11 cellular contexts compared by ENCODE assay signal in genomic region chr2:217929757-217930707, GRCh38.
DNase-seq lines count a peak whose midpoint lies in the region; ATAC-seq, FAIRE-seq and TF ChIP-seq lines count a peak whose summit lies in the region.
"Had no signal": no experiment of that assay in that cellular context is flagged by ENCODE, and none has a peak within 500 bp of the region (broad histone marks: within the 10 kb centered on the region; RNA-seq: fewer than 3 reads in every experiment).

No MANE protein-coding gene starts in this region.

- H3K4me2 ChIP-seq in astrocyte (ENCODE audit: low read length): peak overlapping the region; percentile 19
- no peak overlapping the region for H3K4me2 ChIP-seq in trophoblast cell (ENCODE audit: low read length)
- H3K4me2 ChIP-seq: PC-9 had no signal

- H3K14ac ChIP-seq in trophoblast cell (ENCODE audit: low read length): no peak overlapping the region

- H3K27ac ChIP-seq in astrocyte (ENCODE audit: low read depth, low read length) (peak overlapping the region; percentile 11), right cardiac atrium (ENCODE audit: low read length) (peak overlapping the region; percentile 96), trophoblast cell (ENCODE audit: low read depth, low read length) (no peak overlapping the region)
- H3K27ac ChIP-seq: PC-9 had no signal

- H3K27me3 Mint-ChIP-seq in astrocyte (ENCODE audit: low read depth, unreplicated experiment): no peaks in the 10 kb centered on the region
- peaks cover 10% of the 10 kb centered on the region for H3K27me3 Mint-ChIP-seq in progenitor cell of endocrine pancreas
- H3K27me3 Mint-ChIP-seq: activated naive CD8-positive, alpha-beta T cell had no signal

- H3K4me3 ChIP-seq in AG10803 (ENCODE audit: low read length): no peak overlapping the region
- no peak overlapping the region for H3K4me3 ChIP-seq in astrocyte (ENCODE audit: insufficient read depth, low read depth, low read length)
- no peak overlapping the region for H3K4me3 ChIP-seq in right cardiac atrium (ENCODE audit: low read length)
- no peak overlapping the region for H3K4me3 ChIP-seq in trophoblast cell (ENCODE audit: low read depth, low read length)
- H3K4me3 ChIP-seq: PC-9 had no signal

- H3K9me3 Mint-ChIP-seq in astrocyte (ENCODE audit: unreplicated experiment): no peaks in the 10 kb centered on the region
- no peaks in the 10 kb centered on the region for H3K9me3 Mint-ChIP-seq in progenitor cell of endocrine pancreas (ENCODE audit: low read depth)
- H3K9me3 Mint-ChIP-seq: CD8-positive, alpha-beta memory T cell had no signal

- no peak overlapping the region for H3K23ac ChIP-seq in trophoblast cell (ENCODE audit: low read length)

- DNase-seq in AG10803 (ENCODE audit: low read depth) (peak; percentile 96), astrocyte (ENCODE audit: low read depth) (peak; percentile 89), right cardiac atrium (peak; percentile 68 to 77 (median 71)), renal cortical epithelial cell (ENCODE audit: low read depth) (peak; percentile 69), progenitor cell of endocrine pancreas (ENCODE audit: low spot score, unreplicated experiment) (no peak), trophoblast cell (no peak), GF-D8 (lab: John Stamatoyannopoulos, UW) (no peak)
- DNase-seq in activated CD4-positive, alpha-beta T cell treated with anti-CD3 and anti-CD28 coated beads, Interleukin-2, amount 50 U/mL, for 4 hours: no peak
- DNase-seq: CD8-positive, alpha-beta memory T cell; PC-9 had no signal

- FAIRE-seq in astrocyte (lab: Jason Lieb, UNC): peak; percentile 49

- ATAC-seq in right cardiac atrium: peak; percentile 60 to 64

- WGBS in right cardiac atrium: 65% methylated on average over 14 of the region's 14 CpGs
- WGBS in trophoblast cell (ENCODE audit: extremely low coverage, insufficient coverage, insufficient read length): no CpG with 5 or more reads among the region's 14 CpGs

- H4K20me1 ChIP-seq in astrocyte (ENCODE audit: insufficient read depth, low read length): peaks cover 3% of the 10 kb centered on the region

- H4K12ac ChIP-seq in trophoblast cell (ENCODE audit: low read depth, low read length): no peak overlapping the region

- H3K9ac ChIP-seq in astrocyte (ENCODE audit: low read length): no peak overlapping the region
- no peak overlapping the region for H3K9ac ChIP-seq in trophoblast cell (ENCODE audit: low read length)

- no peaks in the 10 kb centered on the region for H3K9me3 ChIP-seq in astrocyte (ENCODE audit: insufficient read depth, low read depth, low read length)
- no peaks in the 10 kb centered on the region for H3K9me3 ChIP-seq in right cardiac atrium (ENCODE audit: control insufficient read depth, low read length)
- H3K9me3 ChIP-seq in trophoblast cell (ENCODE audit: insufficient read depth, low read depth, low read length): no peaks in the 10 kb centered on the region

- TF ChIP-seq CTCF in AG10803 (conservative IDR thresholded peaks at IDR 0.05; ENCODE audit: low read length) (no peak), astrocyte (IDR thresholded peaks at IDR 0.05; ENCODE audit: insufficient read depth, low read depth, low read length) (no peak), progenitor cell of endocrine pancreas (IDR thresholded peaks at IDR 0.05; ENCODE audit: unreplicated experiment) (no peak)

- no peak overlapping the region for H2BK5ac ChIP-seq in trophoblast cell (ENCODE audit: low read depth, low read length, poor library complexity)

- H3K27me3 ChIP-seq in astrocyte (ENCODE audit: insufficient read depth, low read length) (no peaks in the 10 kb centered on the region), right cardiac atrium (ENCODE audit: control insufficient read depth, insufficient read depth) (no peaks in the 10 kb centered on the region), trophoblast cell (ENCODE audit: insufficient read depth, low read length) (no peaks in the 10 kb centered on the region)

- H3K36me3 Mint-ChIP-seq in astrocyte (ENCODE audit: low read depth, unreplicated experiment) (peaks cover 21% of the 10 kb centered on the region), progenitor cell of endocrine pancreas (ENCODE audit: insufficient read depth) (no peaks in the 10 kb centered on the region)
- H3K36me3 Mint-ChIP-seq: activated naive CD8-positive, alpha-beta T cell; CD8-positive, alpha-beta memory T cell had no signal

- intact Hi-C loops in right cardiac atrium (cut with DNase I): loop anchor here in 1 of 4 donors (10.0 kb wide), 1 partner anchor 45 kb away; no protein-coding TSS in a partner anchor

- H3K4me1 Mint-ChIP-seq in astrocyte (ENCODE audit: low read depth, unreplicated experiment) (peaks cover 91% of the 10 kb centered on the region), progenitor cell of endocrine pancreas (ENCODE audit: low read depth) (peaks cover 3% of the 10 kb centered on the region)
- H3K4me1 Mint-ChIP-seq: CD8-positive, alpha-beta memory T cell had no signal

- H2AK5ac ChIP-seq in trophoblast cell (ENCODE audit: low read length): no peak overlapping the region

- H3K27ac Mint-ChIP-seq in astrocyte (ENCODE audit: unreplicated experiment) (peak overlapping the region; percentile 92), progenitor cell of endocrine pancreas (no peak overlapping the region)
- H3K27ac Mint-ChIP-seq: activated naive CD8-positive, alpha-beta T cell; CD8-positive, alpha-beta memory T cell had no signal

- H3K4ac ChIP-seq in trophoblast cell (ENCODE audit: low read depth, low read length): no peak overlapping the region

- H3K79me2 ChIP-seq in astrocyte (ENCODE audit: insufficient read depth, low read length): peaks cover 92% of the 10 kb centered on the region
- H3K79me2 ChIP-seq in trophoblast cell (ENCODE audit: control insufficient read depth, insufficient read depth, low read length, poor library complexity): no peaks in the 10 kb centered on the region

- no peak overlapping the region for H4K8ac ChIP-seq in trophoblast cell (ENCODE audit: low read depth, low read length)

- H2BK120ac ChIP-seq in trophoblast cell (ENCODE audit: insufficient read depth, low read length, poor library complexity): no peak overlapping the region

- no peaks in the 10 kb centered on the region for H3K79me1 ChIP-seq in trophoblast cell (ENCODE audit: low read length)

- no peak overlapping the region for H3K18ac ChIP-seq in trophoblast cell (ENCODE audit: low read length)

- H3K36me3 ChIP-seq in astrocyte (ENCODE audit: insufficient read depth, low read length) (peaks cover 5% of the 10 kb centered on the region), trophoblast cell (ENCODE audit: control insufficient read depth in 1 of 2, insufficient read depth in 2 of 2, low read length in 2 of 2) (no peaks in the 10 kb centered on the region)

- H2BK12ac ChIP-seq in trophoblast cell (ENCODE audit: low read length): no peak overlapping the region

- H2AFZ ChIP-seq in astrocyte (ENCODE audit: low read depth, low read length) (no peak overlapping the region), trophoblast cell (ENCODE audit: insufficient read depth, low read length, poor library complexity) (no peak overlapping the region)
- H2AFZ ChIP-seq: PC-9 had no signal

- H4K91ac ChIP-seq in trophoblast cell (ENCODE audit: low read depth, low read length): no peak overlapping the region

- H3K4me1 ChIP-seq in astrocyte (ENCODE audit: insufficient read depth, low read length) (peaks cover 72% of the 10 kb centered on the region), right cardiac atrium (ENCODE audit: control insufficient read depth, insufficient read depth, low read length) (peaks cover 70% of the 10 kb centered on the region), trophoblast cell (ENCODE audit: control insufficient read depth in 1 of 2, insufficient read depth in 2 of 2, low read length in 2 of 2) (peaks cover 4 to 16% of the 10 kb centered on the region in 2 experiments)

- H3K4me3 Mint-ChIP-seq in astrocyte (ENCODE audit: unreplicated experiment) (peak overlapping the region; percentile 50), progenitor cell of endocrine pancreas (ENCODE audit: low read depth) (no peak overlapping the region)
- H3K4me3 Mint-ChIP-seq: activated naive CD8-positive, alpha-beta T cell; CD8-positive, alpha-beta memory T cell had no signal

Comparison
In these comparisons a context has a peak if more than half of its experiments do, and no peak if none do; other contexts are left out.
1. DNase-seq: peak in AG10803 (single experiment), astrocyte (single experiment), right cardiac atrium (3 of 3) and renal cortical epithelial cell (single experiment); none in progenitor cell of endocrine pancreas (single experiment), trophoblast cell (0 of 2), activated CD4-positive, alpha-beta T cell treated with anti-CD3 and anti-CD28 coated beads, Interleukin-2, amount 50 U/mL, for 4 hours (0 of 2) and GF-D8 (single experiment).